In genomic region chr7:135170223-135170997, GRCh38 we compare ENCODE assay signal across 1 cellular context.
TF ChIP-seq lines count a peak whose summit lies in the region.

CYREN (minus strand) TSS chr7:135170707; CDS start chr7:135168922, 1,785 bp downstream.

TF ChIP-seq in HepG2, 621 proteins besides CTCF, POLR2A, EP300 and RAD21 (continued from another document and continues in another):
- TF ChIP-seq SNAPC4 (CRISPR knock-in tag; IDR thresholded peaks at IDR 0.05) (peak; percentile 69; the same call in 1 of the 2 replicates), ZNF513 (CRISPR knock-in tag; conservative IDR thresholded peaks at IDR 0.05) (0 out of 2 replicates have a peak, but pooled peaks have one; percentile 16), KLF11 (CRISPR knock-in tag; IDR thresholded peaks at IDR 0.05) (no peak), MAZ (IDR thresholded peaks at IDR 0.05; ENCODE audit: borderline replicate concordance, low read depth, low read length) (peak; percentile 77), MAZ (CRISPR knock-in tag; IDR thresholded peaks at IDR 0.05; ENCODE audit: low read depth) (peak; percentile 77), ZNF619 (CRISPR knock-in tag; IDR thresholded peaks at IDR 0.05) (peak; percentile 82; the same call in 1 of the 2 replicates), TP53 (CRISPR knock-in tag; conservative IDR thresholded peaks at IDR 0.05) (0 out of 2 replicates have a peak, but pooled peaks have one; percentile 68), PHB2 (IDR thresholded peaks at IDR 0.05; ENCODE audit: partially characterized antibody) (no peak), HHEX (CRISPR knock-in tag; IDR thresholded peaks at IDR 0.05) (no peak), MAX (IDR thresholded peaks at IDR 0.05) (peak; percentile 76), FOSL2 (CRISPR knock-in tag; IDR thresholded peaks at IDR 0.05) (peak; percentile 15; the same call in 1 of the 2 replicates), FOXO4 (CRISPR knock-in tag; conservative IDR thresholded peaks at IDR 0.05) (peak; percentile 93; the same call in 1 of the 2 replicates), BCLAF1 (IDR thresholded peaks at IDR 0.05) (no peak), HNRNPL (IDR thresholded peaks at IDR 0.05; ENCODE audit: low read depth, low read length) (peak; percentile 88), EED (CRISPR knock-in tag; IDR thresholded peaks at IDR 0.05) (no peak; the same call in 1 of the 2 replicates), ZNF850 (CRISPR knock-in tag; conservative IDR thresholded peaks at IDR 0.05) (peak; percentile 85), ZNF343 (CRISPR knock-in tag; IDR thresholded peaks at IDR 0.05) (peak; percentile 50), ZFP1 (CRISPR knock-in tag; IDR thresholded peaks at IDR 0.05) (no peak), ZNF841 (CRISPR knock-in tag; IDR thresholded peaks at IDR 0.05; ENCODE audit: borderline replicate concordance) (no peak), MXD3 (CRISPR knock-in tag; IDR thresholded peaks at IDR 0.05) (peak; percentile 79)
- TF ChIP-seq, protein P1, sequence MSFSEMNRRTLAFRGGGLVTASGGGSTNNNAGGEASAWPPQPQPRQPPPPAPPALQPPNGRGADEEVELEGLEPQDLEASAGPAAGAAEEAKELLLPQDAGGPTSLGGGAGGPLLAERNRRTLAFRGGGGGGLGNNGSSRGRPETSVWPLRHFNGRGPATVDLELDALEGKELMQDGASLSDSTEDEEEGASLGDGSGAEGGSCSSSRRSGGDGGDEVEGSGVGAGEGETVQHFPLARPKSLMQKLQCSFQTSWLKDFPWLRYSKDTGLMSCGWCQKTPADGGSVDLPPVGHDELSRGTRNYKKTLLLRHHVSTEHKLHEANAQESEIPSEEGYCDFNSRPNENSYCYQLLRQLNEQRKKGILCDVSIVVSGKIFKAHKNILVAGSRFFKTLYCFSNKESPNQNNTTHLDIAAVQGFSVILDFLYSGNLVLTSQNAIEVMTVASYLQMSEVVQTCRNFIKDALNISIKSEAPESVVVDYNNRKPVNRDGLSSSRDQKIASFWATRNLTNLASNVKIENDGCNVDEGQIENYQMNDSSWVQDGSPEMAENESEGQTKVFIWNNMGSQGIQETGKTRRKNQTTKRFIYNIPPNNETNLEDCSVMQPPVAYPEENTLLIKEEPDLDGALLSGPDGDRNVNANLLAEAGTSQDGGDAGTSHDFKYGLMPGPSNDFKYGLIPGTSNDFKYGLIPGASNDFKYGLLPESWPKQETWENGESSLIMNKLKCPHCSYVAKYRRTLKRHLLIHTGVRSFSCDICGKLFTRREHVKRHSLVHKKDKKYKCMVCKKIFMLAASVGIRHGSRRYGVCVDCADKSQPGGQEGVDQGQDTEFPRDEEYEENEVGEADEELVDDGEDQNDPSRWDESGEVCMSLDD (CRISPR knock-in tag; IDR thresholded peaks at IDR 0.05; ENCODE audit: borderline replicate concordance) = peak; percentile 20; the same call in 1 of the 2 replicates
- TF ChIP-seq, protein P2, sequence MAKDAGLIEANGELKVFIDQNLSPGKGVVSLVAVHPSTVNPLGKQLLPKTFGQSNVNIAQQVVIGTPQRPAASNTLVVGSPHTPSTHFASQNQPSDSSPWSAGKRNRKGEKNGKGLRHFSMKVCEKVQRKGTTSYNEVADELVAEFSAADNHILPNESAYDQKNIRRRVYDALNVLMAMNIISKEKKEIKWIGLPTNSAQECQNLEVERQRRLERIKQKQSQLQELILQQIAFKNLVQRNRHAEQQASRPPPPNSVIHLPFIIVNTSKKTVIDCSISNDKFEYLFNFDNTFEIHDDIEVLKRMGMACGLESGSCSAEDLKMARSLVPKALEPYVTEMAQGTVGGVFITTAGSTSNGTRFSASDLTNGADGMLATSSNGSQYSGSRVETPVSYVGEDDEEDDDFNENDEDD (CRISPR knock-in tag; IDR thresholded peaks at IDR 0.05; ENCODE audit: borderline replicate concordance) = peak; percentile 60; the same call in 1 of the 2 replicates
- TF ChIP-seq, protein P3, sequence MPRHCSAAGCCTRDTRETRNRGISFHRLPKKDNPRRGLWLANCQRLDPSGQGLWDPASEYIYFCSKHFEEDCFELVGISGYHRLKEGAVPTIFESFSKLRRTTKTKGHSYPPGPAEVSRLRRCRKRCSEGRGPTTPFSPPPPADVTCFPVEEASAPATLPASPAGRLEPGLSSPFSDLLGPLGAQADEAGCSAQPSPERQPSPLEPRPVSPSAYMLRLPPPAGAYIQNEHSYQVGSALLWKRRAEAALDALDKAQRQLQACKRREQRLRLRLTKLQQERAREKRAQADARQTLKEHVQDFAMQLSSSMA (CRISPR knock-in tag; IDR thresholded peaks at IDR 0.05) = peak; percentile 68; the same call in 1 of the 2 replicates
- TF ChIP-seq, protein P4, sequence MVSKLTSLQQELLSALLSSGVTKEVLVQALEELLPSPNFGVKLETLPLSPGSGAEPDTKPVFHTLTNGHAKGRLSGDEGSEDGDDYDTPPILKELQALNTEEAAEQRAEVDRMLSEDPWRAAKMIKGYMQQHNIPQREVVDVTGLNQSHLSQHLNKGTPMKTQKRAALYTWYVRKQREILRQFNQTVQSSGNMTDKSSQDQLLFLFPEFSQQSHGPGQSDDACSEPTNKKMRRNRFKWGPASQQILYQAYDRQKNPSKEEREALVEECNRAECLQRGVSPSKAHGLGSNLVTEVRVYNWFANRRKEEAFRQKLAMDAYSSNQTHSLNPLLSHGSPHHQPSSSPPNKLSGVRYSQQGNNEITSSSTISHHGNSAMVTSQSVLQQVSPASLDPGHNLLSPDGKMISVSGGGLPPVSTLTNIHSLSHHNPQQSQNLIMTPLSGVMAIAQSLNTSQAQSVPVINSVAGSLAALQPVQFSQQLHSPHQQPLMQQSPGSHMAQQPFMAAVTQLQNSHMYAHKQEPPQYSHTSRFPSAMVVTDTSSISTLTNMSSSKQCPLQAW (CRISPR knock-in tag; IDR thresholded peaks at IDR 0.05) = peak; percentile 94
- TF ChIP-seq, protein P5, sequence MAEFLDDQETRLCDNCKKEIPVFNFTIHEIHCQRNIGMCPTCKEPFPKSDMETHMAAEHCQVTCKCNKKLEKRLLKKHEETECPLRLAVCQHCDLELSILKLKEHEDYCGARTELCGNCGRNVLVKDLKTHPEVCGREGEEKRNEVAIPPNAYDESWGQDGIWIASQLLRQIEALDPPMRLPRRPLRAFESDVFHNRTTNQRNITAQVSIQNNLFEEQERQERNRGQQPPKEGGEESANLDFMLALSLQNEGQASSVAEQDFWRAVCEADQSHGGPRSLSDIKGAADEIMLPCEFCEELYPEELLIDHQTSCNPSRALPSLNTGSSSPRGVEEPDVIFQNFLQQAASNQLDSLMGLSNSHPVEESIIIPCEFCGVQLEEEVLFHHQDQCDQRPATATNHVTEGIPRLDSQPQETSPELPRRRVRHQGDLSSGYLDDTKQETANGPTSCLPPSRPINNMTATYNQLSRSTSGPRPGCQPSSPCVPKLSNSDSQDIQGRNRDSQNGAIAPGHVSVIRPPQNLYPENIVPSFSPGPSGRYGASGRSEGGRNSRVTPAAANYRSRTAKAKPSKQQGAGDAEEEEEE (CRISPR knock-in tag; IDR thresholded peaks at IDR 0.05; ENCODE audit: borderline replicate concordance) = no peak
- TF ChIP-seq, protein P6, sequence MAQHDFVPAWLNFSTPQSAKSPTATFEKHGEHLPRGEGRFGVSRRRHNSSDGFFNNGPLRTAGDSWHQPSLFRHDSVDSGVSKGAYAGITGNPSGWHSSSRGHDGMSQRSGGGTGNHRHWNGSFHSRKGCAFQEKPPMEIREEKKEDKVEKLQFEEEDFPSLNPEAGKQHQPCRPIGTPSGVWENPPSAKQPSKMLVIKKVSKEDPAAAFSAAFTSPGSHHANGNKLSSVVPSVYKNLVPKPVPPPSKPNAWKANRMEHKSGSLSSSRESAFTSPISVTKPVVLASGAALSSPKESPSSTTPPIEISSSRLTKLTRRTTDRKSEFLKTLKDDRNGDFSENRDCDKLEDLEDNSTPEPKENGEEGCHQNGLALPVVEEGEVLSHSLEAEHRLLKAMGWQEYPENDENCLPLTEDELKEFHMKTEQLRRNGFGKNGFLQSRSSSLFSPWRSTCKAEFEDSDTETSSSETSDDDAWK (CRISPR knock-in tag; IDR thresholded peaks at IDR 0.05) = no peak
- TF ChIP-seq, protein P7, sequence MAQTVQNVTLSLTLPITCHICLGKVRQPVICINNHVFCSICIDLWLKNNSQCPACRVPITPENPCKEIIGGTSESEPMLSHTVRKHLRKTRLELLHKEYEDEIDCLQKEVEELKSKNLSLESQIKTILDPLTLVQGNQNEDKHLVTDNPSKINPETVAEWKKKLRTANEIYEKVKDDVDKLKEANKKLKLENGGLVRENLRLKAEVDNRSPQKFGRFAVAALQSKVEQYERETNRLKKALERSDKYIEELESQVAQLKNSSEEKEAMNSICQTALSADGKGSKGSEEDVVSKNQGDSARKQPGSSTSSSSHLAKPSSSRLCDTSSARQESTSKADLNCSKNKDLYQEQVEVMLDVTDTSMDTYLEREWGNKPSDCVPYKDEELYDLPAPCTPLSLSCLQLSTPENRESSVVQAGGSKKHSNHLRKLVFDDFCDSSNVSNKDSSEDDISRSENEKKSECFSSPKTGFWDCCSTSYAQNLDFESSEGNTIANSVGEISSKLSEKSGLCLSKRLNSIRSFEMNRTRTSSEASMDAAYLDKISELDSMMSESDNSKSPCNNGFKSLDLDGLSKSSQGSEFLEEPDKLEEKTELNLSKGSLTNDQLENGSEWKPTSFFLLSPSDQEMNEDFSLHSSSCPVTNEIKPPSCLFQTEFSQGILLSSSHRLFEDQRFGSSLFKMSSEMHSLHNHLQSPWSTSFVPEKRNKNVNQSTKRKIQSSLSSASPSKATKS (CRISPR knock-in tag; IDR thresholded peaks at IDR 0.05) = no peak
